Comparison of ENCODE assay signal across 19 cellular contexts in the genomic region with DNA sequence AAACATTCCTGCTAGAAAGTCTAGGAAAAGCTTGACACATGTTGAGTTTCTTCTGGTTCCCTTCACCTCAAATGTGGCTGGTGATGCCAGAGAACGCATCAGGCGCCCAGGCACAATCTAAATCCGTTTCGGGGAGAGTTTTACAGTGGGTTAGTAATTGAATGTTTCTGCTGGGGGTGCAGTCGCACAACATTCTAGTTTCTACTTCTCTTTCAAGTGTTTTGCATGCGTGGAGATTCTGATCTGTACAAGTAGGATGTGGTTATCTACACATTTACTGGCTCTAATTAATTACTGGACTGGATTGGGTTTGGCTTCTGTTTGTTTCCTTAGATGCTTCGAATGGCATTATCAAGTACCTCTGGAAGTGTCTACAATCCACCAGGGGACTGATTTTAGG.
DNase-seq lines count a peak whose midpoint lies in the region; ATAC-seq and TF ChIP-seq lines count a peak whose summit lies in the region.
"Had no signal": no experiment of that assay in that cellular context is flagged by ENCODE, and none has a peak within 500 bp of the region (broad histone marks: within the 10 kb centered on the region; RNA-seq: fewer than 3 reads in every experiment).

No MANE protein-coding gene starts in this region.

- H3K4me3 Mint-ChIP-seq in activated B cell treated with CpG ODN at 0.5 μM for 24 hours, result no peak overlapping the region
- H3K4me3 Mint-ChIP-seq: activated naive CD8-positive, alpha-beta T cell; B cell; effector memory CD8-positive, alpha-beta T cell had no signal

- H3K36me3 Mint-ChIP-seq in activated B cell treated with CpG ODN at 0.5 μM for 24 hours (ENCODE audit: low read depth), result no peaks in the 10 kb centered on the region
- H3K36me3 Mint-ChIP-seq: activated naive CD8-positive, alpha-beta T cell had no signal

- H3K4me1 Mint-ChIP-seq in activated B cell treated with CpG ODN at 0.5 μM for 24 hours, result peaks cover 6% of the 10 kb centered on the region

- ATAC-seq in GM19023 (IDR thresholded peaks at IDR 0.05; ENCODE audit: unreplicated experiment) (peak; percentile 74), GM21529 (IDR thresholded peaks at IDR 0.05; ENCODE audit: unreplicated experiment) (peak; percentile 77), HG03103 (IDR thresholded peaks at IDR 0.05; ENCODE audit: low read depth, unreplicated experiment) (peak; percentile 51), activated B cell treated with CpG ODN at 0.5 μM for 24 hours (ENCODE audit: low read depth) (peak; percentile 21), HG02973 (IDR thresholded peaks at IDR 0.05; ENCODE audit: unreplicated experiment) (no peak), GM18868 (IDR thresholded peaks at IDR 0.05; ENCODE audit: unreplicated experiment) (no peak)
- ATAC-seq: effector memory CD8-positive, alpha-beta T cell; HCT116; upper lobe of right lung had no signal

- intact Hi-C loops in activated B cell treated with CpG ODN at 0.5 μM for 24 hours (cut with micrococcal nuclease), result no loop called here

- peaks cover 12% of the 10 kb centered on the region for H3K27me3 Mint-ChIP-seq in activated B cell treated with CpG ODN at 0.5 μM for 24 hours

- no peak for DNase-seq in activated B cell treated with CpG ODN at 0.5 μM for 24 hours
- no peak for DNase-seq in DMS153 (lab: John Stamatoyannopoulos, UW)
- DNase-seq: activated CD4-positive, alpha-beta T cell treated with anti-CD3 and anti-CD28 coated beads for 48 hours; effector memory CD8-positive, alpha-beta T cell; KG1; NCI-H1105 treated with DMSO at 0.1 percent for 48 hours; NCI-H446 treated with DMSO at 0.1 percent for 48 hours; spleen; stimulated activated naive CD4-positive, alpha-beta T cell; T1000; upper lobe of right lung had no signal

- CTCF ChIA-PET in activated B cell treated with CpG ODN at 0.5 μM for 24 hours (lab: Charles Lee), result no interaction called here

- no peaks in the 10 kb centered on the region for H3K9me3 Mint-ChIP-seq in activated B cell treated with CpG ODN at 0.5 μM for 24 hours
- H3K9me3 Mint-ChIP-seq: effector memory CD8-positive, alpha-beta T cell had no signal

- TF ChIP-seq CTCF in activated B cell treated with CpG ODN at 0.5 μM for 24 hours (IDR thresholded peaks at IDR 0.05), result no peak

- no peak overlapping the region for H3K27ac Mint-ChIP-seq in activated B cell treated with CpG ODN at 0.5 μM for 24 hours
- H3K27ac Mint-ChIP-seq: activated naive CD8-positive, alpha-beta T cell; B cell; effector memory CD8-positive, alpha-beta T cell had no signal

- POLR2A ChIA-PET in activated B cell treated with CpG ODN at 0.5 μM for 24 hours (lab: Charles Lee), result no interaction called here

Comparison
In these comparisons a context has a peak if more than half of its experiments do, and no peak if none do; other contexts are left out.
1. ATAC-seq: peak in GM19023 (single experiment), GM21529 (single experiment), HG03103 (single experiment) and activated B cell treated with CpG ODN at 0.5 μM for 24 hours (single experiment); none in HG02973 (single experiment) and GM18868 (single experiment).